Comparison of ENCODE assay signal across 9 cellular contexts in the genomic region with DNA sequence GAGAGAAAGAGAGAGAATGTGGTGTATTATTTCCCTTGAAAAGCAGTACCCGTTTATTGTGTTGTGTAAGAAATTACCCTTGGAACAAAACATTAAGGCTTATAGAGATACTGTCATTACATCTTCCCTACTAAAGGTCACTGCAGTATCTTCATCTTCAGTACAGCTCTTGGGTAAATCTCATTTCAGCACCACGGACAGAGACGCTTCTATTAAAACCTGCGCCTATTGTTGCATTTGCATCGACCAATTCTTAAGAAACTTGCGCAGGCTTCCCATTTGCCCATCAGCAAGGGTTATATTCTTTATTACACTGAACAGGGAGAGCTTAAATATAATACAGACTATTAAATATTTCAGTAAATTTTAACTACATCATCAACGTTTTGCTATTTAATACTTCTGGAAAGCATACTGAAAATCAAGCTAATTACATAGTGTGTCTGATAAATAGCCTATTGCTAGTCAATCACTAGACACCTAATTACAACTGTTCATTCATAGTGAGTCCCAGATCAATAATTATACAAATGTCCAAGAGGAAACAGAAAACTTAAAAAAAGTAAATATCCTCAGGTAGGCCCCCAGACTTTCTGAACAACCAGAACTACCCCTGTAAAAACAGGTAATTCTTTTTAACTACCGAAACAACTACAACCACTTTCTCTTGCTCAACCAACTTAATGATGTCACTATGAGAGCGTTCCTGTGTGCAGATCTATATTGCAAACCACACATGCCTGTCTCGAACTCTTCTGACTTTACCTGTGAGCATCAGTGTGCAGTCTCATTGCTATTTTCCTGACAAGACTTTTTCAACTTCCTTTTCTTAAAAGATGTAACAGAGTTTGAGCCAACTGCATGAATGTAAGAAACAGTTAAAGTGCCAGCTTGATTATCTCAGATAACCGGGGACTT.
DNase-seq lines count a peak whose midpoint lies in the region; ATAC-seq lines count a peak whose summit lies in the region.
"Had no signal": no experiment of that assay in that cellular context is flagged by ENCODE, and none has a peak within 500 bp of the region (broad histone marks: within the 10 kb centered on the region; RNA-seq: fewer than 3 reads in every experiment).

No MANE protein-coding gene starts in this region.

- no peak overlapping the region for H3K14ac ChIP-seq in neuronal stem cell (ENCODE audit: low read length)

- H3K4me2 ChIP-seq in neuronal stem cell (ENCODE audit: insufficient read depth, low read length, poor library complexity, severe bottlenecking): no peak overlapping the region
- H3K4me2 ChIP-seq: BLaER1 had no signal

- H3K79me1 ChIP-seq in neuronal stem cell (ENCODE audit: low read depth, low read length): no peaks in the 10 kb centered on the region

- no peak overlapping the region for H4K8ac ChIP-seq in neuronal stem cell (ENCODE audit: low read depth, low read length)

- H3K27ac Mint-ChIP-seq in T-helper 17 cell: no peak overlapping the region

- DNase-seq in NCI-H2107 treated with DMSO at 0.1 percent for 48 hours (lab: John Stamatoyannopoulos, UW; ENCODE audit: unreplicated experiment) (peak; percentile 79), NCI-H2107 (lab: John Stamatoyannopoulos, UW) (no peak), NCI-H510A treated with DMSO at 0.1 percent for 48 hours (lab: John Stamatoyannopoulos, UW) (peak; percentile 65), ecto neural progenitor cell (ENCODE audit: low spot score) (peak; percentile 51), neuronal stem cell (ENCODE audit: low spot score) (peak; percentile 84), T-helper 17 cell (no peak)

- H3K36me3 ChIP-seq in neuronal stem cell (replicated peaks in 1 of 2; ENCODE audit: control insufficient read depth in 2 of 2, insufficient read depth in 2 of 2, low read length in 2 of 2): no peaks in the 10 kb centered on the region
- H3K36me3 ChIP-seq: BLaER1 had no signal

- peaks cover 5% of the 10 kb centered on the region for H3K36me3 Mint-ChIP-seq in T-helper 17 cell (ENCODE audit: low read depth)

- H2BK12ac ChIP-seq in neuronal stem cell (ENCODE audit: low read length): no peak overlapping the region

- H3K27me3 Mint-ChIP-seq in T-helper 17 cell: peaks cover 27% of the 10 kb centered on the region

- H3K4me1 ChIP-seq in neuronal stem cell (ENCODE audit: control insufficient read depth in 2 of 2, insufficient read depth in 1 of 2, low read depth in 1 of 2, low read length in 2 of 2): peaks cover 2 to 3% of the 10 kb centered on the region in 2 donors
- H3K4me1 ChIP-seq: BLaER1 had no signal

- no peak overlapping the region for H3K4ac ChIP-seq in neuronal stem cell (ENCODE audit: low read length)

- H2AFZ ChIP-seq in neuronal stem cell (ENCODE audit: low read length): no peak overlapping the region

- no peak overlapping the region for H3K27ac ChIP-seq in neuronal stem cell (replicated peaks; ENCODE audit: low read length)
- H3K27ac ChIP-seq: BLaER1 had no signal

- H2BK120ac ChIP-seq in neuronal stem cell (ENCODE audit: low read depth, low read length): no peak overlapping the region

- ATAC-seq in T-helper 17 cell (no peak), GM18873 (IDR thresholded peaks at IDR 0.05; ENCODE audit: low FRiP score, unreplicated experiment) (no peak), GM19351 (IDR thresholded peaks at IDR 0.05; ENCODE audit: unreplicated experiment) (no peak)

- H3K27me3 ChIP-seq in neuronal stem cell (ENCODE audit: control insufficient read depth in 3 of 3, insufficient read depth in 3 of 3, low read depth in 1 of 3, low read length in 3 of 3): peaks cover 0 to 41% (median 13%) of the 10 kb centered on the region in 3 experiments
- H3K27me3 ChIP-seq: BLaER1 had no signal

- no peaks in the 10 kb centered on the region for H3K4me1 Mint-ChIP-seq in T-helper 17 cell

- H2BK5ac ChIP-seq in neuronal stem cell (ENCODE audit: low read length): no peak overlapping the region

- H3K23ac ChIP-seq in neuronal stem cell (ENCODE audit: low read depth, low read length, poor library complexity): no peak overlapping the region

- H3K4me3 ChIP-seq in neuronal stem cell (ENCODE audit: low read length in 2 of 2): no peak overlapping the region
- H3K4me3 ChIP-seq: BLaER1 had no signal

- no peak overlapping the region for H3K18ac ChIP-seq in neuronal stem cell (ENCODE audit: low read length)

- H4K91ac ChIP-seq in neuronal stem cell (ENCODE audit: low read depth, low read length, poor library complexity): no peak overlapping the region

- no CpG with 5 or more reads among the region's 11 CpGs for WGBS in neuronal stem cell (ENCODE audit: extremely low coverage in 2 of 2, insufficient read length in 2 of 2, insufficient replicate concordance in 1 of 2), 2 donors

- H3K4me3 Mint-ChIP-seq in T-helper 17 cell: no peak overlapping the region

- no peak overlapping the region for H2AK5ac ChIP-seq in neuronal stem cell (ENCODE audit: low read depth, low read length)

- H3K9ac ChIP-seq in neuronal stem cell (ENCODE audit: low read depth, low read length, poor library complexity): no peak overlapping the region
- H3K9ac ChIP-seq: BLaER1 had no signal

- H3K9me3 ChIP-seq in neuronal stem cell (replicated peaks in 1 of 2; ENCODE audit: control insufficient read depth in 2 of 2, insufficient read depth in 1 of 2, low read depth in 1 of 2, low read length in 2 of 2): no peaks in the 10 kb centered on the region
- H3K9me3 ChIP-seq in T-helper 17 cell (ENCODE audit: control insufficient read depth, low read length, poor library complexity, severe bottlenecking): no peaks in the 10 kb centered on the region

- no peak overlapping the region for H2BK15ac ChIP-seq in neuronal stem cell (ENCODE audit: low read length)

Comparison
In these comparisons a context has a peak if more than half of its experiments do, and no peak if none do; other contexts are left out.
1. DNase-seq: peak in NCI-H2107 treated with DMSO at 0.1 percent for 48 hours (single experiment), NCI-H510A treated with DMSO at 0.1 percent for 48 hours (single experiment), ecto neural progenitor cell (single experiment) and neuronal stem cell (single experiment); none in NCI-H2107 (single experiment) and T-helper 17 cell (0 of 3).